Comparison of ENCODE assay signal across 8 cellular contexts in genomic region chr7:143372070-143372469, GRCh38. TPM values are rescaled to one million over a fixed set of nuclear protein-coding genes. Genes with fewer than 3 reads are reported as not detected.
A peak's percentile ranks its signal among the peaks of the same experiment; 100 is the strongest.
DNase-seq lines count a peak whose midpoint lies in the region; ATAC-seq and TF ChIP-seq lines count a peak whose summit lies in the region.

No MANE protein-coding gene starts in this region.

- ATAC-seq in CD4-positive, alpha-beta T cell (ENCODE audit: poor library complexity): peak; percentile 45
- ATAC-seq in activated T-helper 17 cell treated with anti-CD3 and anti-CD28 coated beads, Interleukin-2, amount 50 U/mL, for 72 hours (replicated peaks): peak; percentile 89
- ATAC-seq in HG02970 (IDR thresholded peaks at IDR 0.05; ENCODE audit: low FRiP score, unreplicated experiment) (no peak), GM19324 (IDR thresholded peaks at IDR 0.05; ENCODE audit: low FRiP score, unreplicated experiment) (no peak)

- H3K27me3 Mint-ChIP-seq in CD4-positive, alpha-beta T cell: no peaks in the 10 kb centered on the region
- no peaks in the 10 kb centered on the region for H3K27me3 Mint-ChIP-seq in activated T-helper 17 cell treated with anti-CD3 and anti-CD28 coated beads, Interleukin-2, amount 50 U/mL, for 72 hours

- CTCF ChIA-PET in CD4-positive, alpha-beta T cell (lab: Charles Lee): interaction anchor here (0.6 to 1.2 kb wide), 6 partner anchors 8 to 1063 kb away, joined by 3 to 14 read pairs (median 3); no protein-coding TSS in a partner anchor

- no peaks in the 10 kb centered on the region for H3K9me3 Mint-ChIP-seq in CD4-positive, alpha-beta T cell
- H3K9me3 Mint-ChIP-seq in activated T-helper 17 cell treated with anti-CD3 and anti-CD28 coated beads, Interleukin-2, amount 50 U/mL, for 72 hours: no peaks in the 10 kb centered on the region

- no peak overlapping the region for H3K27ac ChIP-seq in CD4-positive, alpha-beta T cell (ENCODE audit: low read depth, low read length)
- peak overlapping the region; percentile 83 for H3K27ac ChIP-seq in temporal lobe (ENCODE audit: low read depth, low read length)

- no peaks in the 10 kb centered on the region for H3K9me3 ChIP-seq in CD4-positive, alpha-beta T cell (ENCODE audit: control insufficient read depth, low read length)

- H3K27ac Mint-ChIP-seq in CD4-positive, alpha-beta T cell: peak overlapping the region; percentile 24
- peak overlapping the region; percentile 86 for H3K27ac Mint-ChIP-seq in activated T-helper 17 cell treated with anti-CD3 and anti-CD28 coated beads, Interleukin-2, amount 50 U/mL, for 72 hours

- H3K27me3 ChIP-seq in CD4-positive, alpha-beta T cell (ENCODE audit: control insufficient read depth, insufficient read depth, low read length): no peaks in the 10 kb centered on the region

- peaks cover 57% of the 10 kb centered on the region for H3K4me1 Mint-ChIP-seq in CD4-positive, alpha-beta T cell (ENCODE audit: low read depth)
- H3K4me1 Mint-ChIP-seq in activated T-helper 17 cell treated with anti-CD3 and anti-CD28 coated beads, Interleukin-2, amount 50 U/mL, for 72 hours: peaks cover 40% of the 10 kb centered on the region

- intact Hi-C loops in CD4-positive, alpha-beta T cell (cut with DNase I, micrococcal nuclease): no loop called here

- TF ChIP-seq CTCF in CD4-positive, alpha-beta T cell (IDR thresholded peaks at IDR 0.05): no peak

- H3K4me3 Mint-ChIP-seq in CD4-positive, alpha-beta T cell: peak overlapping the region; percentile 2
- H3K4me3 Mint-ChIP-seq in activated T-helper 17 cell treated with anti-CD3 and anti-CD28 coated beads, Interleukin-2, amount 50 U/mL, for 72 hours: peak overlapping the region; percentile 55

- POLR2A ChIA-PET in CD4-positive, alpha-beta T cell (lab: Charles Lee): interaction anchor here (1.2 to 1.6 kb wide), 4 partner anchors 8 to 63 kb away, joined by 3 to 7 read pairs (median 4); partner anchors contain the start of gene ZYX

- H3K36me3 Mint-ChIP-seq in CD4-positive, alpha-beta T cell (ENCODE audit: low read depth): no peaks in the 10 kb centered on the region
- H3K36me3 Mint-ChIP-seq in activated T-helper 17 cell treated with anti-CD3 and anti-CD28 coated beads, Interleukin-2, amount 50 U/mL, for 72 hours (ENCODE audit: low read depth): no peaks in the 10 kb centered on the region

- peak; percentile 33 to 71 (median 54) for DNase-seq in CD4-positive, alpha-beta T cell
- DNase-seq in NAMALWA (ENCODE audit: low spot score) (peak; percentile 28), hypothalamus (lab: John Stamatoyannopoulos, UW) (peak in 40 of 51 donors; percentile 5 to 90 (median 70)), NCI-H2227 treated with DMSO at 0.1 percent for 48 hours (lab: John Stamatoyannopoulos, UW) (no peak)

RNA-seq across cellular contexts. Expression of gene ZYX, which starts 9.1 kb away (rescaled TPM):
- total RNA-seq in CD4-positive, alpha-beta T cell: 100 to 1,000 TPM; 132 to 146 TPM
- total RNA-seq in activated T-helper 17 cell treated with anti-CD3 and anti-CD28 coated beads, Interleukin-2, amount 50 U/mL, for 72 hours: 100 to 1,000 TPM; 116 to 146 TPM
- 10.6 TPM for total RNA-seq in temporal lobe

RNA-seq across cellular contexts. Expression of gene FAM131B, which starts 9.6 kb away (rescaled TPM):
- total RNA-seq in CD4-positive, alpha-beta T cell: under 1 TPM in 1 of 2 experiments, not detected in 1; 0.14 TPM
- total RNA-seq in activated T-helper 17 cell treated with anti-CD3 and anti-CD28 coated beads, Interleukin-2, amount 50 U/mL, for 72 hours: 1 to 10 TPM in 1 of 2 donors, under 1 TPM in 1; 0.85 to 1.1 TPM
- 79.7 TPM for total RNA-seq in temporal lobe

RNA-seq across cellular contexts. Expression of gene EPHA1, which starts 36.6 kb away (rescaled TPM):
- total RNA-seq in CD4-positive, alpha-beta T cell: 10 to 100 TPM; 16.0 to 19.0 TPM
- total RNA-seq in activated T-helper 17 cell treated with anti-CD3 and anti-CD28 coated beads, Interleukin-2, amount 50 U/mL, for 72 hours: 1 to 10 TPM in 1 of 2 donors, under 1 TPM in 1; 0.65 to 1.8 TPM
- 0.49 TPM for total RNA-seq in temporal lobe

RNA-seq across cellular contexts. Expression of gene CLCN1, which starts 56.2 kb away (rescaled TPM):
- total RNA-seq in CD4-positive, alpha-beta T cell: not detected
- total RNA-seq in activated T-helper 17 cell treated with anti-CD3 and anti-CD28 coated beads, Interleukin-2, amount 50 U/mL, for 72 hours: under 1 TPM in 1 of 2 donors, not detected in 1; 0.11 TPM
- not detected for total RNA-seq in temporal lobe

Comparison
In these comparisons a context has a peak if more than half of its experiments do, and no peak if none do; other contexts are left out.
1. ATAC-seq: peak in CD4-positive, alpha-beta T cell (single experiment) and activated T-helper 17 cell treated with anti-CD3 and anti-CD28 coated beads, Interleukin-2, amount 50 U/mL, for 72 hours (single experiment); none in HG02970 (single experiment) and GM19324 (single experiment).
2. RNA of gene ZYX, which starts 9.1 kb away (total RNA-seq): 116 to 146 TPM in activated T-helper 17 cell treated with anti-CD3 and anti-CD28 coated beads, Interleukin-2, amount 50 U/mL, for 72 hours and 132 to 146 TPM in CD4-positive, alpha-beta T cell; 10.6 TPM in temporal lobe (single experiment); every median in the first group is over 10 times any median in the second.
3. RNA of gene FAM131B, which starts 9.6 kb away (total RNA-seq): 79.7 TPM in temporal lobe (single experiment); 0.85 to 1.1 TPM in activated T-helper 17 cell treated with anti-CD3 and anti-CD28 coated beads, Interleukin-2, amount 50 U/mL, for 72 hours and 0.14 TPM in CD4-positive, alpha-beta T cell; every median in the first group is over 10 times any median in the second.
4. RNA of gene EPHA1, which starts 36.6 kb away (total RNA-seq): 16.0 to 19.0 TPM in CD4-positive, alpha-beta T cell; 0.65 to 1.8 TPM in activated T-helper 17 cell treated with anti-CD3 and anti-CD28 coated beads, Interleukin-2, amount 50 U/mL, for 72 hours and 0.49 TPM in temporal lobe (single experiment); every median in the first group is over 4 times any median in the second.